ENCODE assay signal across 1 cellular context in genomic region chr15:75830910-75831805, GRCh38.
TF ChIP-seq lines count a peak whose summit lies in the region.

No MANE protein-coding gene starts in this region.

TF ChIP-seq in WTC11, 78 proteins besides CTCF, POLR2A, EP300 and RAD21:
- TF ChIP-seq KAT7 (CRISPR knock-in tag; IDR thresholded peaks at IDR 0.05; ENCODE audit: borderline replicate concordance) (no peak), TCF7 (CRISPR knock-in tag; IDR thresholded peaks at IDR 0.05; ENCODE audit: low read depth) (no peak), IRF2 (CRISPR knock-in tag; IDR thresholded peaks at IDR 0.05; ENCODE audit: borderline replicate concordance, low read depth) (no peak), SP1 (CRISPR knock-in tag; conservative IDR thresholded peaks at IDR 0.05) (no peak), FOXJ3 (CRISPR knock-in tag; IDR thresholded peaks at IDR 0.05; ENCODE audit: borderline replicate concordance) (no peak)
